Comparison of ENCODE assay signal across 19 cellular contexts in genomic region chr17:9700754-9701476, GRCh38. TPM values are rescaled to one million over a fixed set of nuclear protein-coding genes. Genes with fewer than 3 reads are reported as not detected.
"Had no signal": no experiment of that assay in that cellular context is flagged by ENCODE, and none has a peak within 500 bp of the region (broad histone marks: within the 10 kb centered on the region; RNA-seq: fewer than 3 reads in every experiment).

No MANE protein-coding gene starts in this region.

- H3K36me3 ChIP-seq: esophagus muscularis mucosa, neutrophil, ovary, right atrium auricular region, uterus had no signal

- H3K27ac ChIP-seq: dorsolateral prefrontal cortex, epithelial cell of prostate, esophagus muscularis mucosa, neutrophil, ovary, right atrium auricular region, uterus had no signal

- H3K27ac Mint-ChIP-seq: naive thymus-derived CD4-positive, alpha-beta T cell; nephron progenitor cell; type B pancreatic cell had no signal

- H3K36me3 Mint-ChIP-seq: naive thymus-derived CD4-positive, alpha-beta T cell had no signal

- H3K9me3 Mint-ChIP-seq: type B pancreatic cell had no signal

- H3K9me3 ChIP-seq: esophagus muscularis mucosa, neutrophil, ovary, right atrium auricular region, uterus had no signal

- H3K4me3 Mint-ChIP-seq: naive thymus-derived CD4-positive, alpha-beta T cell; nephron progenitor cell; type B pancreatic cell had no signal

- H3K4me3 ChIP-seq: dorsolateral prefrontal cortex, esophagus muscularis mucosa, ovary, right atrium auricular region, uterus had no signal

- ATAC-seq: left colon; naive thymus-derived CD4-positive, alpha-beta T cell had no signal

- H3K4me1 Mint-ChIP-seq: naive thymus-derived CD4-positive, alpha-beta T cell had no signal

- FAIRE-seq: small intestine had no signal

- H3K27me3 Mint-ChIP-seq: type B pancreatic cell had no signal

- H3K27me3 ChIP-seq: dorsolateral prefrontal cortex, neutrophil, ovary, right atrium auricular region, uterus had no signal

- H3K4me1 ChIP-seq: esophagus muscularis mucosa, right atrium auricular region, uterus had no signal

- DNase-seq: cortex of kidney; dorsolateral prefrontal cortex; effector CD8-positive, alpha-beta T cell; foreskin fibroblast; left colon; mesendoderm; naive thymus-derived CD4-positive, alpha-beta T cell; nephron progenitor cell; ovary; small intestine; stimulated activated CD4-positive, alpha-beta T cell treated with anti-CD3 and anti-CD28 coated beads, Interleukin-2, amount 100 ng/mL, for 48 hours; stimulated activated naive CD4-positive, alpha-beta T cell treated with Interleukin-2 at 50 U/mL for 16 hours; uterus had no signal

RNA-seq across cellular contexts. Expression of gene USP43, which starts 55.6 kb away (rescaled TPM):
- total RNA-seq: lung microvascular endothelial cell had no signal
- polyA plus RNA-seq: naive thymus-derived CD4-positive, alpha-beta T cell had no signal
